Comparison of ENCODE assay signal across 1 cellular context in genomic region chr9:99076030-99076429, GRCh38.
TF ChIP-seq lines count a peak whose summit lies in the region.

No MANE protein-coding gene starts in this region.

TF ChIP-seq in K562, 482 proteins besides CTCF, POLR2A, EP300 and RAD21 (continued from another document):
- TF ChIP-seq PRDM10 (IDR thresholded peaks at IDR 0.05; ENCODE audit: partially characterized antibody) = no peak
